1 cellular context compared by ENCODE assay signal in the genomic region with DNA sequence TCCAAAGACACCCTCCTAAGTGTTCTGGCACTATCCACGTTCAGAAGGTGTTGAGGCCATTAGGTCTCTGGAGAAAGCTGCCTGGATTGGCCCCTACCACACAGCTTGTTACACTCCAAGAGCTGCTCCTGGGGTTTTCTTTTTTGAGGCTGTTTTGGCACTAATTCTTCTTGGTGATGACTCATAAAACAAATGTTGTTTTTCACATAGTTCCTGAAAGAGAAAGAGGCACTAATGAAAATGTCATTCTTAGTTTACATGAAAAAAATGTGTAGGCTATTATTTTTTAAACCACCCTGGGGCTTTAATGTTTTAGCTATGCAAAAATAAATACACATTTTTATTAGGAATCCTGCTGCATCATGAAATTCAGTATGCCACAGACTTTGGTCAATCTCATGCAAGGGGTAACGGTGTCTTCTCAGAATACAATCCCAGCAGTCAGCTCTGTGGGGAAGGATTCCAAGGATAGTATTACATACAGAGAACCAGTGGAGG.
TF ChIP-seq lines count a peak whose summit lies in the region.

No MANE protein-coding gene starts in this region.

TF ChIP-seq in HEK293, 187 proteins besides CTCF, POLR2A, EP300 and RAD21 (continued from another document and continues in another):
- TF ChIP-seq, protein P1, sequence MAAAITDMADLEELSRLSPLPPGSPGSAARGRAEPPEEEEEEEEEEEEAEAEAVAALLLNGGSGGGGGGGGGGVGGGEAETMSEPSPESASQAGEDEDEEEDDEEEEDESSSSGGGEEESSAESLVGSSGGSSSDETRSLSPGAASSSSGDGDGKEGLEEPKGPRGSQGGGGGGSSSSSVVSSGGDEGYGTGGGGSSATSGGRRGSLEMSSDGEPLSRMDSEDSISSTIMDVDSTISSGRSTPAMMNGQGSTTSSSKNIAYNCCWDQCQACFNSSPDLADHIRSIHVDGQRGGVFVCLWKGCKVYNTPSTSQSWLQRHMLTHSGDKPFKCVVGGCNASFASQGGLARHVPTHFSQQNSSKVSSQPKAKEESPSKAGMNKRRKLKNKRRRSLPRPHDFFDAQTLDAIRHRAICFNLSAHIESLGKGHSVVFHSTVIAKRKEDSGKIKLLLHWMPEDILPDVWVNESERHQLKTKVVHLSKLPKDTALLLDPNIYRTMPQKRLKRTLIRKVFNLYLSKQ (tag by site-specific recombination; IDR thresholded peaks at IDR 0.05; ENCODE audit: borderline replicate concordance): no peak
- TF ChIP-seq, protein P2, sequence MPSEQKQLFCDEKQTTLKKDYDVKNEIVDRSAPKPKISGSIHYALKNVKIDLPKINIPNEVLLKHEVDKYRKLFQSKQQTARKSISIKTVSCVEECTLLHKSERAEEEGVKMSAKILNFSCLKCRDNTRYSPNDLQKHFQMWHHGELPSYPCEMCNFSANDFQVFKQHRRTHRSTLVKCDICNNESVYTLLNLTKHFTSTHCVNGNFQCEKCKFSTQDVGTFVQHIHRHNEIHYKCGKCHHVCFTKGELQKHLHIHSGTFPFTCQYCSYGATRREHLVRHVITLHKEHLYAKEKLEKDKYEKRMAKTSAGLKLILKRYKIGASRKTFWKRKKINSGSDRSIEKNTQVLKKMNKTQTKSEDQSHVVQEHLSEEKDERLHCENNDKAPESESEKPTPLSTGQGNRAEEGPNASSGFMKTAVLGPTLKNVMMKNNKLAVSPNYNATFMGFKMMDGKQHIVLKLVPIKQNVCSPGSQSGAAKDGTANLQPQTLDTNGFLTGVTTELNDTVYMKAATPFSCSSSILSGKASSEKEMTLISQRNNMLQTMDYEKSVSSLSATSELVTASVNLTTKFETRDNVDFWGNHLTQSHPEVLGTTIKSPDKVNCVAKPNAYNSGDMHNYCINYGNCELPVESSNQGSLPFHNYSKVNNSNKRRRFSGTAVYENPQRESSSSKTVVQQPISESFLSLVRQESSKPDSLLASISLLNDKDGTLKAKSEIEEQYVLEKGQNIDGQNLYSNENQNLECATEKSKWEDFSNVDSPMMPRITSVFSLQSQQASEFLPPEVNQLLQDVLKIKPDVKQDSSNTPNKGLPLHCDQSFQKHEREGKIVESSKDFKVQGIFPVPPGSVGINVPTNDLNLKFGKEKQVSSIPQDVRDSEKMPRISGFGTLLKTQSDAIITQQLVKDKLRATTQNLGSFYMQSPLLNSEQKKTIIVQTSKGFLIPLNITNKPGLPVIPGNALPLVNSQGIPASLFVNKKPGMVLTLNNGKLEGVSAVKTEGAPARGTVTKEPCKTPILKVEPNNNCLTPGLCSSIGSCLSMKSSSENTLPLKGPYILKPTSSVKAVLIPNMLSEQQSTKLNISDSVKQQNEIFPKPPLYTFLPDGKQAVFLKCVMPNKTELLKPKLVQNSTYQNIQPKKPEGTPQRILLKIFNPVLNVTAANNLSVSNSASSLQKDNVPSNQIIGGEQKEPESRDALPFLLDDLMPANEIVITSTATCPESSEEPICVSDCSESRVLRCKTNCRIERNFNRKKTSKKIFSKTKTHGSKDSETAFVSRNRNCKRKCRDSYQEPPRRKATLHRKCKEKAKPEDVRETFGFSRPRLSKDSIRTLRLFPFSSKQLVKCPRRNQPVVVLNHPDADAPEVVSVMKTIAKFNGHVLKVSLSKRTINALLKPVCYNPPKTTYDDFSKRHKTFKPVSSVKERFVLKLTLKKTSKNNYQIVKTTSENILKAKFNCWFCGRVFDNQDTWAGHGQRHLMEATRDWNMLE (tag by site-specific recombination; conservative IDR thresholded peaks at IDR 0.05; ENCODE audit: low read depth): no peak
- TF ChIP-seq ZNF274 (IDR thresholded peaks at IDR 0.05; ENCODE audit: low read length) (no peak), ZNF274 (tag by site-specific recombination; IDR thresholded peaks at IDR 0.05; ENCODE audit: borderline replicate concordance) (no peak), ZNF37A (tag by site-specific recombination; IDR thresholded peaks at IDR 0.05) (no peak), ZNF510 (tag by site-specific recombination; IDR thresholded peaks at IDR 0.05; ENCODE audit: insufficient replicate concordance) (no peak), ZNF132 (tag by site-specific recombination; IDR thresholded peaks at IDR 0.05; ENCODE audit: borderline replicate concordance) (no peak), ZNF112 (tag by site-specific recombination; IDR thresholded peaks at IDR 0.05) (no peak), ZNF391 (tag by site-specific recombination; IDR thresholded peaks at IDR 0.05; ENCODE audit: borderline replicate concordance, low read depth) (no peak), SCRT1 (tag by site-specific recombination; IDR thresholded peaks at IDR 0.05; ENCODE audit: borderline replicate concordance) (no peak), YY2 (tag by site-specific recombination; IDR thresholded peaks at IDR 0.05) (no peak), ZNF529 (tag by site-specific recombination; IDR thresholded peaks at IDR 0.05; ENCODE audit: insufficient replicate concordance) (no peak), ZIC2 (tag by site-specific recombination; IDR thresholded peaks at IDR 0.05) (peak; percentile 24; the same call in 1 of the 2 replicates), KLF1 (tag by site-specific recombination; IDR thresholded peaks at IDR 0.05) (no peak), ZNF473 (tag by site-specific recombination; IDR thresholded peaks at IDR 0.05) (no peak), ZNF596 (tag by site-specific recombination; IDR thresholded peaks at IDR 0.05) (no peak), ZNF202 (tag by site-specific recombination; IDR thresholded peaks at IDR 0.05; ENCODE audit: borderline replicate concordance) (no peak), ZFP37 (tag by site-specific recombination; IDR thresholded peaks at IDR 0.05) (no peak), SP2 (tag by site-specific recombination; IDR thresholded peaks at IDR 0.05) (no peak), ZNF549 (tag by site-specific recombination; IDR thresholded peaks at IDR 0.05) (no peak), ZNF239 (tag by site-specific recombination; IDR thresholded peaks at IDR 0.05) (no peak), ZNF266 (tag by site-specific recombination; IDR thresholded peaks at IDR 0.05; ENCODE audit: low read depth) (no peak), ZSCAN30 (tag by site-specific recombination; IDR thresholded peaks at IDR 0.05) (peak; percentile 37; the same call in 1 of the 2 replicates)
- TF ChIP-seq, protein P3, sequence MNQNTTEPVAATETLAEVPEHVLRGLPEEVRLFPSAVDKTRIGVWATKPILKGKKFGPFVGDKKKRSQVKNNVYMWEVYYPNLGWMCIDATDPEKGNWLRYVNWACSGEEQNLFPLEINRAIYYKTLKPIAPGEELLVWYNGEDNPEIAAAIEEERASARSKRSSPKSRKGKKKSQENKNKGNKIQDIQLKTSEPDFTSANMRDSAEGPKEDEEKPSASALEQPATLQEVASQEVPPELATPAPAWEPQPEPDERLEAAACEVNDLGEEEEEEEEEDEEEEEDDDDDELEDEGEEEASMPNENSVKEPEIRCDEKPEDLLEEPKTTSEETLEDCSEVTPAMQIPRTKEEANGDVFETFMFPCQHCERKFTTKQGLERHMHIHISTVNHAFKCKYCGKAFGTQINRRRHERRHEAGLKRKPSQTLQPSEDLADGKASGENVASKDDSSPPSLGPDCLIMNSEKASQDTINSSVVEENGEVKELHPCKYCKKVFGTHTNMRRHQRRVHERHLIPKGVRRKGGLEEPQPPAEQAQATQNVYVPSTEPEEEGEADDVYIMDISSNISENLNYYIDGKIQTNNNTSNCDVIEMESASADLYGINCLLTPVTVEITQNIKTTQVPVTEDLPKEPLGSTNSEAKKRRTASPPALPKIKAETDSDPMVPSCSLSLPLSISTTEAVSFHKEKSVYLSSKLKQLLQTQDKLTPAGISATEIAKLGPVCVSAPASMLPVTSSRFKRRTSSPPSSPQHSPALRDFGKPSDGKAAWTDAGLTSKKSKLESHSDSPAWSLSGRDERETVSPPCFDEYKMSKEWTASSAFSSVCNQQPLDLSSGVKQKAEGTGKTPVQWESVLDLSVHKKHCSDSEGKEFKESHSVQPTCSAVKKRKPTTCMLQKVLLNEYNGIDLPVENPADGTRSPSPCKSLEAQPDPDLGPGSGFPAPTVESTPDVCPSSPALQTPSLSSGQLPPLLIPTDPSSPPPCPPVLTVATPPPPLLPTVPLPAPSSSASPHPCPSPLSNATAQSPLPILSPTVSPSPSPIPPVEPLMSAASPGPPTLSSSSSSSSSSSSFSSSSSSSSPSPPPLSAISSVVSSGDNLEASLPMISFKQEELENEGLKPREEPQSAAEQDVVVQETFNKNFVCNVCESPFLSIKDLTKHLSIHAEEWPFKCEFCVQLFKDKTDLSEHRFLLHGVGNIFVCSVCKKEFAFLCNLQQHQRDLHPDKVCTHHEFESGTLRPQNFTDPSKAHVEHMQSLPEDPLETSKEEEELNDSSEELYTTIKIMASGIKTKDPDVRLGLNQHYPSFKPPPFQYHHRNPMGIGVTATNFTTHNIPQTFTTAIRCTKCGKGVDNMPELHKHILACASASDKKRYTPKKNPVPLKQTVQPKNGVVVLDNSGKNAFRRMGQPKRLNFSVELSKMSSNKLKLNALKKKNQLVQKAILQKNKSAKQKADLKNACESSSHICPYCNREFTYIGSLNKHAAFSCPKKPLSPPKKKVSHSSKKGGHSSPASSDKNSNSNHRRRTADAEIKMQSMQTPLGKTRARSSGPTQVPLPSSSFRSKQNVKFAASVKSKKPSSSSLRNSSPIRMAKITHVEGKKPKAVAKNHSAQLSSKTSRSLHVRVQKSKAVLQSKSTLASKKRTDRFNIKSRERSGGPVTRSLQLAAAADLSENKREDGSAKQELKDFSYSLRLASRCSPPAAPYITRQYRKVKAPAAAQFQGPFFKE (tag by site-specific recombination; IDR thresholded peaks at IDR 0.05; ENCODE audit: borderline replicate concordance): no peak
- TF ChIP-seq, protein P4, sequence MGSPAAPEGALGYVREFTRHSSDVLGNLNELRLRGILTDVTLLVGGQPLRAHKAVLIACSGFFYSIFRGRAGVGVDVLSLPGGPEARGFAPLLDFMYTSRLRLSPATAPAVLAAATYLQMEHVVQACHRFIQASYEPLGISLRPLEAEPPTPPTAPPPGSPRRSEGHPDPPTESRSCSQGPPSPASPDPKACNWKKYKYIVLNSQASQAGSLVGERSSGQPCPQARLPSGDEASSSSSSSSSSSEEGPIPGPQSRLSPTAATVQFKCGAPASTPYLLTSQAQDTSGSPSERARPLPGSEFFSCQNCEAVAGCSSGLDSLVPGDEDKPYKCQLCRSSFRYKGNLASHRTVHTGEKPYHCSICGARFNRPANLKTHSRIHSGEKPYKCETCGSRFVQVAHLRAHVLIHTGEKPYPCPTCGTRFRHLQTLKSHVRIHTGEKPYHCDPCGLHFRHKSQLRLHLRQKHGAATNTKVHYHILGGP (tag by site-specific recombination; IDR thresholded peaks at IDR 0.05): 0 out of 2 replicates have a peak, but pooled peaks have one; percentile 17
- TF ChIP-seq, protein P5, sequence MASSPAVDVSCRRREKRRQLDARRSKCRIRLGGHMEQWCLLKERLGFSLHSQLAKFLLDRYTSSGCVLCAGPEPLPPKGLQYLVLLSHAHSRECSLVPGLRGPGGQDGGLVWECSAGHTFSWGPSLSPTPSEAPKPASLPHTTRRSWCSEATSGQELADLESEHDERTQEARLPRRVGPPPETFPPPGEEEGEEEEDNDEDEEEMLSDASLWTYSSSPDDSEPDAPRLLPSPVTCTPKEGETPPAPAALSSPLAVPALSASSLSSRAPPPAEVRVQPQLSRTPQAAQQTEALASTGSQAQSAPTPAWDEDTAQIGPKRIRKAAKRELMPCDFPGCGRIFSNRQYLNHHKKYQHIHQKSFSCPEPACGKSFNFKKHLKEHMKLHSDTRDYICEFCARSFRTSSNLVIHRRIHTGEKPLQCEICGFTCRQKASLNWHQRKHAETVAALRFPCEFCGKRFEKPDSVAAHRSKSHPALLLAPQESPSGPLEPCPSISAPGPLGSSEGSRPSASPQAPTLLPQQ (tag by site-specific recombination; IDR thresholded peaks at IDR 0.05): 0 out of 2 replicates have a peak, but pooled peaks have one; percentile 15
- TF ChIP-seq, protein P6, sequence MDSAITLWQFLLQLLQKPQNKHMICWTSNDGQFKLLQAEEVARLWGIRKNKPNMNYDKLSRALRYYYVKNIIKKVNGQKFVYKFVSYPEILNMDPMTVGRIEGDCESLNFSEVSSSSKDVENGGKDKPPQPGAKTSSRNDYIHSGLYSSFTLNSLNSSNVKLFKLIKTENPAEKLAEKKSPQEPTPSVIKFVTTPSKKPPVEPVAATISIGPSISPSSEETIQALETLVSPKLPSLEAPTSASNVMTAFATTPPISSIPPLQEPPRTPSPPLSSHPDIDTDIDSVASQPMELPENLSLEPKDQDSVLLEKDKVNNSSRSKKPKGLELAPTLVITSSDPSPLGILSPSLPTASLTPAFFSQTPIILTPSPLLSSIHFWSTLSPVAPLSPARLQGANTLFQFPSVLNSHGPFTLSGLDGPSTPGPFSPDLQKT (IDR thresholded peaks at IDR 0.05; ENCODE audit: borderline replicate concordance, low read depth, low read length): no peak
- TF ChIP-seq, protein P7, sequence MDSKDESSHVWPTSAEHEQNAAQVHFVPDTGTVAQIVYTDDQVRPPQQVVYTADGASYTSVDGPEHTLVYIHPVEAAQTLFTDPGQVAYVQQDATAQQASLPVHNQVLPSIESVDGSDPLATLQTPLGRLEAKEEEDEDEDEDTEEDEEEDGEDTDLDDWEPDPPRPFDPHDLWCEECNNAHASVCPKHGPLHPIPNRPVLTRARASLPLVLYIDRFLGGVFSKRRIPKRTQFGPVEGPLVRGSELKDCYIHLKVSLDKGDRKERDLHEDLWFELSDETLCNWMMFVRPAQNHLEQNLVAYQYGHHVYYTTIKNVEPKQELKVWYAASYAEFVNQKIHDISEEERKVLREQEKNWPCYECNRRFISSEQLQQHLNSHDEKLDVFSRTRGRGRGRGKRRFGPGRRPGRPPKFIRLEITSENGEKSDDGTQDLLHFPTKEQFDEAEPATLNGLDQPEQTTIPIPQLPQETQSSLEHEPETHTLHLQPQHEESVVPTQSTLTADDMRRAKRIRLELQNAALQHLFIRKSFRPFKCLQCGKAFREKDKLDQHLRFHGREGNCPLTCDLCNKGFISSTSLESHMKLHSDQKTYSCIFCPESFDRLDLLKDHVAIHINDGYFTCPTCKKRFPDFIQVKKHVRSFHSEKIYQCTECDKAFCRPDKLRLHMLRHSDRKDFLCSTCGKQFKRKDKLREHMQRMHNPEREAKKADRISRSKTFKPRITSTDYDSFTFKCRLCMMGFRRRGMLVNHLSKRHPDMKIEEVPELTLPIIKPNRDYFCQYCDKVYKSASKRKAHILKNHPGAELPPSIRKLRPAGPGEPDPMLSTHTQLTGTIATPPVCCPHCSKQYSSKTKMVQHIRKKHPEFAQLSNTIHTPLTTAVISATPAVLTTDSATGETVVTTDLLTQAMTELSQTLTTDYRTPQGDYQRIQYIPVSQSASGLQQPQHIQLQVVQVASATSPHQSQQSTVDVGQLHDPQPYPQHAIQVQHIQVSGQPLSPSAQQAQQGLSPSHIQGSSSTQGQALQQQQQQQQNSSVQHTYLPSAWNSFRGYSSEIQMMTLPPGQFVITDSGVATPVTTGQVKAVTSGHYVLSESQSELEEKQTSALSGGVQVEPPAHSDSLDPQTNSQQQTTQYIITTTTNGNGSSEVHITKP (tag by site-specific recombination; IDR thresholded peaks at IDR 0.05): peak; percentile 57
- TF ChIP-seq, protein P8, sequence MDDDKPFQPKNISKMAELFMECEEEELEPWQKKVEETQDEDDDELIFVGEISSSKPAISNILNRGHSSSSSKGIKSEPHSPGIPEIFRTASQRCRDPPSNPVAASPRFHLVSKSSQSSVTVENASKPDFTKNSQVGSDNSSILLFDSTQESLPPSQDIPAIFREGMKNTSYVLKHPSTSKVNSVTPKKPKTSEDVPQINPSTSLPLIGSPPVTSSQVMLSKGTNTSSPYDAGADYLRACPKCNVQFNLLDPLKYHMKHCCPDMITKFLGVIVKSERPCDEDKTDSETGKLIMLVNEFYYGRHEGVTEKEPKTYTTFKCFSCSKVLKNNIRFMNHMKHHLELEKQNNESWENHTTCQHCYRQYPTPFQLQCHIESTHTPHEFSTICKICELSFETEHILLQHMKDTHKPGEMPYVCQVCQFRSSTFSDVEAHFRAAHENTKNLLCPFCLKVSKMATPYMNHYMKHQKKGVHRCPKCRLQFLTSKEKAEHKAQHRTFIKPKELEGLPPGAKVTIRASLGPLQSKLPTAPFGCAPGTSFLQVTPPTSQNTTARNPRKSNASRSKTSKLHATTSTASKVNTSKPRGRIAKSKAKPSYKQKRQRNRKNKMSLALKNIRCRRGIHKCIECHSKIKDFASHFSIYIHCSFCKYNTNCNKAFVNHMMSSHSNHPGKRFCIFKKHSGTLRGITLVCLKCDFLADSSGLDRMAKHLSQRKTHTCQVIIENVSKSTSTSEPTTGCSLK (tag by site-specific recombination; IDR thresholded peaks at IDR 0.05): no peak
